ENCODE assay signal across 18 cellular contexts in genomic region chr15:64604319-64604718, GRCh38.
DNase-seq lines count a peak whose midpoint lies in the region; ATAC-seq and TF ChIP-seq lines count a peak whose summit lies in the region.
"Had no signal": no experiment of that assay in that cellular context is flagged by ENCODE, and none has a peak within 500 bp of the region (broad histone marks: within the 10 kb centered on the region; RNA-seq: fewer than 3 reads in every experiment).

No MANE protein-coding gene starts in this region.

- H3K9me2 ChIP-seq in PC-3 (replicated peaks; ENCODE audit: low read length), result no peaks in the 10 kb centered on the region

- H3K27me3 Mint-ChIP-seq in activated CD8-positive, alpha-beta memory T cell treated with anti-CD3 and anti-CD28 coated beads, Interleukin-2, amount 10 ng/mL, durations not matched to agents 7 days and 5 days, result no peaks in the 10 kb centered on the region
- H3K27me3 Mint-ChIP-seq in CD4-positive, CD25-positive, alpha-beta regulatory T cell, result no peaks in the 10 kb centered on the region
- no peaks in the 10 kb centered on the region for H3K27me3 Mint-ChIP-seq in mesothelial cell of epicardium (ENCODE audit: low read depth)
- H3K27me3 Mint-ChIP-seq: CD4-positive, alpha-beta memory T cell had no signal

- H3K36me3 Mint-ChIP-seq in activated CD8-positive, alpha-beta memory T cell treated with anti-CD3 and anti-CD28 coated beads, Interleukin-2, amount 10 ng/mL, durations not matched to agents 7 days and 5 days, result peaks cover 5% of the 10 kb centered on the region
- peaks cover 5% of the 10 kb centered on the region for H3K36me3 Mint-ChIP-seq in CD4-positive, CD25-positive, alpha-beta regulatory T cell
- H3K36me3 Mint-ChIP-seq in mesothelial cell of epicardium, result peaks cover 1% of the 10 kb centered on the region
- H3K36me3 Mint-ChIP-seq: CD4-positive, alpha-beta memory T cell had no signal

- no peaks in the 10 kb centered on the region for H3F3A ChIP-seq in PC-3 (ENCODE audit: low read length, unreplicated experiment)

- H3K27ac ChIP-seq in CD4-positive, CD25-positive, alpha-beta regulatory T cell (ENCODE audit: insufficient read depth, low read length, poor library complexity, severe bottlenecking), result no peak overlapping the region
- H3K27ac ChIP-seq in PC-3 (ENCODE audit: low read length), result peak overlapping the region; percentile 42; the same call in 1 of the 2 replicates
- H3K27ac ChIP-seq in caudate nucleus (ENCODE audit: low read depth, low read length), result no peak overlapping the region
- H3K27ac ChIP-seq: KMS-11, PC-9 had no signal

- peak; percentile 23 for ATAC-seq in activated CD8-positive, alpha-beta memory T cell treated with anti-CD3 and anti-CD28 coated beads, Interleukin-2, amount 10 ng/mL, durations not matched to agents 7 days and 5 days
- ATAC-seq in CD4-positive, CD25-positive, alpha-beta regulatory T cell (ENCODE audit: low read depth in 2 of 2), result no peak
- ATAC-seq in PC-3, result peak; percentile 78

- peaks cover 16% of the 10 kb centered on the region for H3K79me2 ChIP-seq in PC-3 (ENCODE audit: low read length)

- CTCF ChIA-PET in activated CD8-positive, alpha-beta memory T cell treated with anti-CD3 and anti-CD28 coated beads, Interleukin-2, amount 10 ng/mL, durations not matched to agents 7 days and 5 days (lab: Charles Lee), result interaction anchor here (1.0 kb wide), 1 partner anchor 45 kb away, joined by 3 read pairs; no protein-coding TSS in a partner anchor
- CTCF ChIA-PET in PC-3 (lab: Charles Lee), result no interaction called here

- peaks cover 39% of the 10 kb centered on the region for H3K4me1 Mint-ChIP-seq in activated CD8-positive, alpha-beta memory T cell treated with anti-CD3 and anti-CD28 coated beads, Interleukin-2, amount 10 ng/mL, durations not matched to agents 7 days and 5 days
- H3K4me1 Mint-ChIP-seq in CD4-positive, CD25-positive, alpha-beta regulatory T cell, result peaks cover 23 to 42% (median 28%) of the 10 kb centered on the region in 4 donors
- H3K4me1 Mint-ChIP-seq in mesothelial cell of epicardium, result peaks cover 29% of the 10 kb centered on the region

- TF ChIP-seq CTCF in PC-3 (conservative IDR thresholded peaks at IDR 0.05; ENCODE audit: low read depth, low read length), result no peak
- TF ChIP-seq CTCF in mesothelial cell of epicardium (IDR thresholded peaks at IDR 0.05; ENCODE audit: unreplicated experiment), result no peak

- H3K27me3 ChIP-seq in CD4-positive, CD25-positive, alpha-beta regulatory T cell (ENCODE audit: control insufficient read depth, insufficient read depth, low read length), result no peaks in the 10 kb centered on the region
- no peaks in the 10 kb centered on the region for H3K27me3 ChIP-seq in PC-3 (ENCODE audit: low read length)
- H3K27me3 ChIP-seq: BE2C had no signal

- no peak overlapping the region for H2AFZ ChIP-seq in PC-3 (ENCODE audit: low read length)
- H2AFZ ChIP-seq: PC-9 had no signal

- H3K9me3 Mint-ChIP-seq in activated CD8-positive, alpha-beta memory T cell treated with anti-CD3 and anti-CD28 coated beads, Interleukin-2, amount 10 ng/mL, durations not matched to agents 7 days and 5 days (ENCODE audit: low read depth), result no peaks in the 10 kb centered on the region
- H3K9me3 Mint-ChIP-seq in CD4-positive, CD25-positive, alpha-beta regulatory T cell, result no peaks in the 10 kb centered on the region
- no peaks in the 10 kb centered on the region for H3K9me3 Mint-ChIP-seq in mesothelial cell of epicardium
- H3K9me3 Mint-ChIP-seq: CD4-positive, alpha-beta memory T cell had no signal

- no peak overlapping the region for H3K4me2 ChIP-seq in PC-3 (ENCODE audit: low read length)
- H3K4me2 ChIP-seq: KMS-11, PC-9 had no signal

- H3K9me3 ChIP-seq in CD4-positive, CD25-positive, alpha-beta regulatory T cell (ENCODE audit: control insufficient read depth in 2 of 2, low read length in 2 of 2), result no peaks in the 10 kb centered on the region
- no peaks in the 10 kb centered on the region for H3K9me3 ChIP-seq in PC-3 (ENCODE audit: low read length)
- H3K9me3 ChIP-seq: BE2C had no signal

- H3K4me3 Mint-ChIP-seq in activated CD8-positive, alpha-beta memory T cell treated with anti-CD3 and anti-CD28 coated beads, Interleukin-2, amount 10 ng/mL, durations not matched to agents 7 days and 5 days, result no peak overlapping the region
- H3K4me3 Mint-ChIP-seq in CD4-positive, CD25-positive, alpha-beta regulatory T cell, result no peak overlapping the region
- no peak overlapping the region for H3K4me3 Mint-ChIP-seq in mesothelial cell of epicardium

- intact Hi-C loops in PC-3 (cut with micrococcal nuclease), result no loop called here

- BruUV-seq in PC-3 (replicated peaks; lab: Mats Ljungman, UMichigan), result no TSS peak

- no peak overlapping the region for H3K4me3 ChIP-seq in CD4-positive, CD25-positive, alpha-beta regulatory T cell (ENCODE audit: low read depth, low read length)
- no peak overlapping the region for H3K4me3 ChIP-seq in PC-3 (ENCODE audit: low read length)
- H3K4me3 ChIP-seq: PC-9 had no signal

- H4K20me1 ChIP-seq in PC-3 (ENCODE audit: low read length), result no peaks in the 10 kb centered on the region

- no peak for DNase-seq in activated CD8-positive, alpha-beta memory T cell treated with anti-CD3 and anti-CD28 coated beads, Interleukin-2, amount 10 ng/mL, durations not matched to agents 7 days and 5 days
- no peak for DNase-seq in activated CD8-positive, alpha-beta memory T cell treated with anti-CD3 and anti-CD28 coated beads, Interleukin-2, amount 50 U/mL, for 48 hours
- no peak for DNase-seq in CD4-positive, CD25-positive, alpha-beta regulatory T cell
- DNase-seq in PC-3 (peak; percentile 32), mesothelial cell of epicardium (ENCODE audit: low spot score in 2 of 2, unreplicated experiment in 2 of 2) (no peak), caudate nucleus (lab: John Stamatoyannopoulos, UW) (no peak), NCI-H2227 treated with DMSO at 0.1 percent for 48 hours (lab: John Stamatoyannopoulos, UW) (no peak), DMS 273 treated with DMSO at 0.1 percent for 48 hours (lab: John Stamatoyannopoulos, UW) (no peak)
- DNase-seq: BE2C; CD4-positive, alpha-beta memory T cell; DMS79; NCI-H1417 treated with DMSO at 0.1 percent for 48 hours; NCI-H187 treated with DMSO at 0.1 percent for 48 hours; NCI-H226; NCI-H524; NCI-H82; PC-9 had no signal

- H3K36me3 ChIP-seq in CD4-positive, CD25-positive, alpha-beta regulatory T cell (ENCODE audit: control insufficient read depth, insufficient read depth, low read length), result no peaks in the 10 kb centered on the region
- no peaks in the 10 kb centered on the region for H3K36me3 ChIP-seq in PC-3 (ENCODE audit: low read depth, low read length)
- H3K36me3 ChIP-seq: BE2C had no signal

- POLR2A ChIA-PET in PC-3 (lab: Charles Lee; ENCODE audit: unreplicated experiment), result no interaction called here

- H3K4me1 ChIP-seq in CD4-positive, CD25-positive, alpha-beta regulatory T cell (ENCODE audit: control insufficient read depth, insufficient read depth, low read length, poor library complexity, severe bottlenecking), result peaks cover 10% of the 10 kb centered on the region
- peaks cover 19% of the 10 kb centered on the region for H3K4me1 ChIP-seq in PC-3 (ENCODE audit: insufficient read depth, low read length)
- H3K4me1 ChIP-seq: BE2C had no signal

- no peak overlapping the region for H3K27ac Mint-ChIP-seq in activated CD8-positive, alpha-beta memory T cell treated with anti-CD3 and anti-CD28 coated beads, Interleukin-2, amount 10 ng/mL, durations not matched to agents 7 days and 5 days
- peak overlapping the region in 2 of 3 donors; percentile 28 to 52 for H3K27ac Mint-ChIP-seq in CD4-positive, CD25-positive, alpha-beta regulatory T cell
- H3K27ac Mint-ChIP-seq in mesothelial cell of epicardium, result peak overlapping the region; percentile 77

- H3K9ac ChIP-seq in PC-3 (ENCODE audit: low read length), result no peak overlapping the region
- H3K9ac ChIP-seq: KMS-11 had no signal

Comparison
In these comparisons a context has a peak if more than half of its experiments do, and no peak if none do; other contexts are left out.
1. ATAC-seq: peak in activated CD8-positive, alpha-beta memory T cell treated with anti-CD3 and anti-CD28 coated beads, Interleukin-2, amount 10 ng/mL, durations not matched to agents 7 days and 5 days (single experiment) and PC-3 (single experiment); none in CD4-positive, CD25-positive, alpha-beta regulatory T cell (0 of 2).